Comparison of ENCODE assay signal across 23 cellular contexts in genomic region chr3:170947018-170947769, GRCh38.
"Had no signal": no experiment of that assay in that cellular context is flagged by ENCODE, and none has a peak within 500 bp of the region (broad histone marks: within the 10 kb centered on the region; RNA-seq: fewer than 3 reads in every experiment).

No MANE protein-coding gene starts in this region.

- H3K9ac ChIP-seq: parathyroid adenoma had no signal

- H3K4me1 Mint-ChIP-seq: immature natural killer cell; naive thymus-derived CD4-positive, alpha-beta T cell; stimulated activated effector memory CD8-positive, alpha-beta T cell treated with anti-CD3 and anti-CD28 coated beads, Interleukin-12 subunit alpha, Interleukin-12 subunit beta, amount 100 ng/mL, for 72 hours had no signal

- H3K4me3 Mint-ChIP-seq: immature natural killer cell; naive thymus-derived CD4-positive, alpha-beta T cell; natural killer cell treated with Interleukin-12 subunit alpha and Interleukin-12 subunit beta and Interleukin-15 and Interleukin-18, amount 100 ng/mL, for 72 hours; stimulated activated effector memory CD8-positive, alpha-beta T cell treated with anti-CD3 and anti-CD28 coated beads, Interleukin-12 subunit alpha, Interleukin-12 subunit beta, amount 100 ng/mL, for 72 hours had no signal

- H2AFZ ChIP-seq: parathyroid adenoma had no signal

- H3K27me3 ChIP-seq: right atrium auricular region, stomach, testis, thyroid gland, transverse colon, upper lobe of left lung had no signal

- H3K4me3 ChIP-seq: left ventricle myocardium inferior, mucosa of descending colon, right atrium auricular region, skin epidermis, spleen, stomach, testis, thyroid gland, transverse colon, upper lobe of left lung had no signal

- H3K36me3 ChIP-seq: left ventricle myocardium inferior, right atrium auricular region, spleen, stomach, thyroid gland, transverse colon, upper lobe of left lung had no signal

- DNase-seq: head of caudate nucleus; hippocampal formation; immature natural killer cell; left ventricle myocardium inferior; mammary epithelial cell; midbrain; mucosa of descending colon; naive thymus-derived CD4-positive, alpha-beta T cell; nucleus accumbens; spleen; stimulated activated CD4-positive, alpha-beta T cell treated with anti-CD3 and anti-CD28 coated beads, Interleukin-4, amount 100 ng/mL, for 24 hours; stimulated activated naive CD4-positive, alpha-beta T cell; stomach; testis; thyroid gland; transverse colon had no signal

- H3K27ac Mint-ChIP-seq: immature natural killer cell; naive thymus-derived CD4-positive, alpha-beta T cell; natural killer cell treated with Interleukin-12 subunit alpha and Interleukin-12 subunit beta and Interleukin-15 and Interleukin-18, amount 100 ng/mL, for 72 hours; stimulated activated effector memory CD8-positive, alpha-beta T cell treated with anti-CD3 and anti-CD28 coated beads, Interleukin-12 subunit alpha, Interleukin-12 subunit beta, amount 100 ng/mL, for 72 hours had no signal

- H3K27ac ChIP-seq: left ventricle myocardium inferior, parathyroid adenoma, right atrium auricular region, skin epidermis, spleen, stomach, testis, thyroid gland, transverse colon, upper lobe of left lung had no signal

- H3K4me1 ChIP-seq: left ventricle myocardium inferior, parathyroid adenoma, right atrium auricular region, spleen, stomach, testis, thyroid gland, transverse colon, upper lobe of left lung had no signal

- H3K9me3 Mint-ChIP-seq: natural killer cell treated with Interleukin-12 subunit alpha and Interleukin-12 subunit beta and Interleukin-15 and Interleukin-18, amount 100 ng/mL, for 72 hours had no signal

- H3K9me3 ChIP-seq: mucosa of descending colon, right atrium auricular region, testis, thyroid gland, transverse colon, upper lobe of left lung had no signal

- ATAC-seq: mucosa of descending colon; naive thymus-derived CD4-positive, alpha-beta T cell; sciatic nerve; stimulated activated effector memory CD8-positive, alpha-beta T cell treated with anti-CD3 and anti-CD28 coated beads, Interleukin-12 subunit alpha, Interleukin-12 subunit beta, amount 100 ng/mL, for 72 hours had no signal
